7 cellular contexts compared by ENCODE assay signal in the genomic region with DNA sequence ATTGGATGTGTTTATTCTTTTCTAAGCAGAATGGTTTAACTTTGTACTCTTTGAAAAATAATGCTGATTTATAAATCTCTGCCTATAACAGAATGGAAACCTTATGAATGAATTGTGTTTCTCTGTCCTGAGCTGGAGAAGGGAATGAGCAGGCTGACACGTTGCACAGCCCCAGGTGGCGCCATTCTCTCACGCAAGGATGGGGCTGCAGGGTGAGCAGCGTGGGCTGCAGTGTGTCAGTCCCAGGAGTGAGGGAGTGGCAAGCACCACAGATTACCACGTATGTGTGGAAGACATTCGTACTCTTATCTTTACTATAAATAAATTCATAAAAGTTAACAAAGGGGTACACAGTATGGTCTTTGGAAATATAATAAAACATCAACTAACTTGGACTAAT. TPM values are rescaled to one million over a fixed set of nuclear protein-coding genes. Genes with fewer than 3 reads are reported as not detected.
A peak's percentile ranks its signal among the peaks of the same experiment; 100 is the strongest.
DNase-seq lines count a peak whose midpoint lies in the region; ATAC-seq and TF ChIP-seq lines count a peak whose summit lies in the region.

No MANE protein-coding gene starts in this region.

- H3K4me1 ChIP-seq in SJCRH30: no peaks in the 10 kb centered on the region

- H3K36me3 ChIP-seq in SJCRH30: no peaks in the 10 kb centered on the region

- no peak overlapping the region for H3K27ac ChIP-seq in SJCRH30

- ATAC-seq in HG03175 (IDR thresholded peaks at IDR 0.05; ENCODE audit: unreplicated experiment): no peak
- ATAC-seq in GM21390 (IDR thresholded peaks at IDR 0.05; ENCODE audit: unreplicated experiment): no peak

- TF ChIP-seq CTCF in GM10248 (IDR thresholded peaks at IDR 0.05; ENCODE audit: control extremely low read depth, extremely low read depth, low read depth, missing control alignments): peak; percentile 54

- H3K27me3 ChIP-seq in SJCRH30: no peaks in the 10 kb centered on the region

- POLR2A ChIA-PET in GM10248 (lab: Yijun Ruan, JAX): interaction anchor here (0.6 kb wide), 1 partner anchor 208 kb away, joined by 3 read pairs; no protein-coding TSS in a partner anchor

- no peak for DNase-seq in GM10248 (ENCODE audit: extremely low spot score)
- DNase-seq in HuH-7 (ENCODE audit: low spot score): peak; percentile 32
- peak; percentile 16 to 34 for DNase-seq in SJCRH30
- DNase-seq in fibroblast of gingiva (ENCODE audit: low read depth): peak; percentile 60
- DNase-seq in nucleus accumbens (lab: John Stamatoyannopoulos, UW): peak in 41 of 56 donors; percentile 6 to 76 (median 30)

- CTCF ChIA-PET in GM10248 (lab: Yijun Ruan, JAX): no interaction called here

- no peak overlapping the region for H3K4me3 ChIP-seq in SJCRH30

- H3K9me3 ChIP-seq in SJCRH30 (replicated peaks): no peaks in the 10 kb centered on the region

RNA-seq across cellular contexts. Expression of a gene that starts 33.4 kb away (rescaled TPM):
- 7.1 and 8.3 TPM in 2 replicates for total RNA-seq in SJCRH30 (2014; rRNA removed; shearing (Covaris generic))
